1 cellular context compared by ENCODE assay signal in the genomic region with DNA sequence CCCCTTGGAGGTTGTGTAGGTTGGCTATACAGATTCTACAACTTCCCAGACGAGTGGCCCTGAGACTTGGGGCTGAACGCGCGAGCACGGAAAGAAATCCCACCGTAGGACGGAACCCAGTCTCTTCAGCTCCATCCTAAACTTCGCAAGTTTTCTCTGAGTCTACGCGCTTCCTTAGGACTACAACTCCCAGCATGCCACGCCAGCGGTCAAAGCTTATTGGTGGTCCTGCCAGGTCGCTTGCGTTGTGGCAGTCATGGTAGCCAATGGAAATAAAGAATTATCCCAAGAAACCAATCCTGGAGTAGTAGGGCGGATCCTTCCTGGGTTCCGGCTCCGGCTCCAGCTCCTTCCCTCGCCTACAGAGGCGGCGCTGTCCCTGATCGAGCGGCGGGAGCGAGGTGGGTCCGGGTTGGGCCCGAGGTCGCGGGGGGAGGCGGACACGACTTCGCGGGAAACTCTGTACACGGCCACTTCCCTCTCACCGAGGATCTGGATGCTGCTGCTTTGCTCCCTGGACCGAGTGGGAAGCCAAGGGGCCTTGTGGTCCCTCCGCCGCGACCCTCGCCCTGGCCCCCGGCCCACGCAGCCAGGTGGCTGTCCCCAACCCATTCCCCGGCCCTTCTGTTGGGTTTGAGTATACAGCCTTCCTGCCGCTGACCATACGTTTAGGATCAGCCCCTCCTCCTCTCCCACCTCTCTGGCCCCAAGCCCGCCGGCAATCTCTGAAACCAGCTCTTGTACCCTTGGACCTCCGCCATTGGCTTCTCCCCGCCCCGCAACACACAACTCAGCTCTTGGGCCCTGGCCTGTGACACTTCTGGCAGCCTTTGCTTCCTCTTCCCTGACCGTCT.
TF ChIP-seq lines count a peak whose summit lies in the region.

A gene with protein sequence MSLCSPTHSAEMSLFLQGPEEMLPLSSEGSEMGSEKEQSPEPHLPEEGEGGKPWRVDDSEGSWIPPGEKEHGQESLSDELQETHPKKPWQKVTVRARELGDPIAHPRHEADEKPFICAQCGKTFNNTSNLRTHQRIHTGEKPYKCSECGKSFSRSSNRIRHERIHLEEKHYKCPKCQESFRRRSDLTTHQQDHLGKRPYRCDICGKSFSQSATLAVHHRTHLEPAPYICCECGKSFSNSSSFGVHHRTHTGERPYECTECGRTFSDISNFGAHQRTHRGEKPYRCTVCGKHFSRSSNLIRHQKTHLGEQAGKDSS (plus strand): TSS at position 357 of the 854 bp plus-strand sequence. CDS start 3,046 bp downstream, outside the sequence.

TF ChIP-seq in HEK293, 187 proteins besides CTCF, POLR2A, EP300 and RAD21 (continued from another document and continues in another):
- TF ChIP-seq, protein P1, sequence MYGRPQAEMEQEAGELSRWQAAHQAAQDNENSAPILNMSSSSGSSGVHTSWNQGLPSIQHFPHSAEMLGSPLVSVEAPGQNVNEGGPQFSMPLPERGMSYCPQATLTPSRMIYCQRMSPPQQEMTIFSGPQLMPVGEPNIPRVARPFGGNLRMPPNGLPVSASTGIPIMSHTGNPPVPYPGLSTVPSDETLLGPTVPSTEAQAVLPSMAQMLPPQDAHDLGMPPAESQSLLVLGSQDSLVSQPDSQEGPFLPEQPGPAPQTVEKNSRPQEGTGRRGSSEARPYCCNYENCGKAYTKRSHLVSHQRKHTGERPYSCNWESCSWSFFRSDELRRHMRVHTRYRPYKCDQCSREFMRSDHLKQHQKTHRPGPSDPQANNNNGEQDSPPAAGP (tag by site-specific recombination; IDR thresholded peaks at IDR 0.05): peak; percentile 24; the same call in 1 of the 2 replicates
- TF ChIP-seq, protein P2, sequence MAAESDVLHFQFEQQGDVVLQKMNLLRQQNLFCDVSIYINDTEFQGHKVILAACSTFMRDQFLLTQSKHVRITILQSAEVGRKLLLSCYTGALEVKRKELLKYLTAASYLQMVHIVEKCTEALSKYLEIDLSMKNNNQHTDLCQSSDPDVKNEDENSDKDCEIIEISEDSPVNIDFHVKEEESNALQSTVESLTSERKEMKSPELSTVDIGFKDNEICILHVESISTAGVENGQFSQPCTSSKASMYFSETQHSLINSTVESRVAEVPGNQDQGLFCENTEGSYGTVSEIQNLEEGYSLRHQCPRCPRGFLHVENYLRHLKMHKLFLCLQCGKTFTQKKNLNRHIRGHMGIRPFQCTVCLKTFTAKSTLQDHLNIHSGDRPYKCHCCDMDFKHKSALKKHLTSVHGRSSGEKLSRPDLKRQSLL (tag by site-specific recombination; IDR thresholded peaks at IDR 0.05): peak; percentile 97
- TF ChIP-seq, protein P3, sequence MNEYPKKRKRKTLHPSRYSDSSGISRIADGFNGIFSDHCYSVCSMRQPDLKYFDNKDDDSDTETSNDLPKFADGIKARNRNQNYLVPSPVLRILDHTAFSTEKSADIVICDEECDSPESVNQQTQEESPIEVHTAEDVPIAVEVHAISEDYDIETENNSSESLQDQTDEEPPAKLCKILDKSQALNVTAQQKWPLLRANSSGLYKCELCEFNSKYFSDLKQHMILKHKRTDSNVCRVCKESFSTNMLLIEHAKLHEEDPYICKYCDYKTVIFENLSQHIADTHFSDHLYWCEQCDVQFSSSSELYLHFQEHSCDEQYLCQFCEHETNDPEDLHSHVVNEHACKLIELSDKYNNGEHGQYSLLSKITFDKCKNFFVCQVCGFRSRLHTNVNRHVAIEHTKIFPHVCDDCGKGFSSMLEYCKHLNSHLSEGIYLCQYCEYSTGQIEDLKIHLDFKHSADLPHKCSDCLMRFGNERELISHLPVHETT (tag by site-specific recombination; IDR thresholded peaks at IDR 0.05): no peak
- TF ChIP-seq KLF8 (tag by site-specific recombination; IDR thresholded peaks at IDR 0.05) (peak; percentile 51), SP3 (tag by site-specific recombination; IDR thresholded peaks at IDR 0.05) (peak; percentile 81), ZNF571 (tag by site-specific recombination; IDR thresholded peaks at IDR 0.05) (no peak), ZNF214 (tag by site-specific recombination; IDR thresholded peaks at IDR 0.05; ENCODE audit: borderline replicate concordance) (no peak), ZNF366 (tag by site-specific recombination; conservative IDR thresholded peaks at IDR 0.05) (no peak), ZNF394 (tag by site-specific recombination; IDR thresholded peaks at IDR 0.05; ENCODE audit: borderline replicate concordance) (no peak; the same call in 1 of the 2 replicates), OVOL3 (tag by site-specific recombination; IDR thresholded peaks at IDR 0.05) (no peak), SP2 (tag by site-specific recombination; IDR thresholded peaks at IDR 0.05) (peak; percentile 96), EGR2 (tag by site-specific recombination; IDR thresholded peaks at IDR 0.05; ENCODE audit: low read depth) (peak; percentile 60), ZNF426 (tag by site-specific recombination; IDR thresholded peaks at IDR 0.05) (no peak), ZNF174 (tag by site-specific recombination; IDR thresholded peaks at IDR 0.05) (no peak), ZNF223 (tag by site-specific recombination; IDR thresholded peaks at IDR 0.05) (no peak), ZBTB8A (tag by site-specific recombination; IDR thresholded peaks at IDR 0.05) (peak; percentile 23; the same call in 1 of the 2 replicates), ZNF416 (tag by site-specific recombination; IDR thresholded peaks at IDR 0.05) (no peak), ZNF48 (tag by site-specific recombination; IDR thresholded peaks at IDR 0.05) (no peak), ZNF391 (tag by site-specific recombination; IDR thresholded peaks at IDR 0.05; ENCODE audit: borderline replicate concordance, low read depth) (peak; percentile 67; the same call in 1 of the 2 replicates), ZFP69B (tag by site-specific recombination; IDR thresholded peaks at IDR 0.05) (peak; percentile 95)
- TF ChIP-seq, protein P4, sequence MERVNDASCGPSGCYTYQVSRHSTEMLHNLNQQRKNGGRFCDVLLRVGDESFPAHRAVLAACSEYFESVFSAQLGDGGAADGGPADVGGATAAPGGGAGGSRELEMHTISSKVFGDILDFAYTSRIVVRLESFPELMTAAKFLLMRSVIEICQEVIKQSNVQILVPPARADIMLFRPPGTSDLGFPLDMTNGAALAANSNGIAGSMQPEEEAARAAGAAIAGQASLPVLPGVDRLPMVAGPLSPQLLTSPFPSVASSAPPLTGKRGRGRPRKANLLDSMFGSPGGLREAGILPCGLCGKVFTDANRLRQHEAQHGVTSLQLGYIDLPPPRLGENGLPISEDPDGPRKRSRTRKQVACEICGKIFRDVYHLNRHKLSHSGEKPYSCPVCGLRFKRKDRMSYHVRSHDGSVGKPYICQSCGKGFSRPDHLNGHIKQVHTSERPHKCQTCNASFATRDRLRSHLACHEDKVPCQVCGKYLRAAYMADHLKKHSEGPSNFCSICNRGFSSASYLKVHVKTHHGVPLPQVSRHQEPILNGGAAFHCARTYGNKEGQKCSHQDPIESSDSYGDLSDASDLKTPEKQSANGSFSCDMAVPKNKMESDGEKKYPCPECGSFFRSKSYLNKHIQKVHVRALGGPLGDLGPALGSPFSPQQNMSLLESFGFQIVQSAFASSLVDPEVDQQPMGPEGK (tag by site-specific recombination; IDR thresholded peaks at IDR 0.05): peak; percentile 84
- TF ChIP-seq, protein P5, sequence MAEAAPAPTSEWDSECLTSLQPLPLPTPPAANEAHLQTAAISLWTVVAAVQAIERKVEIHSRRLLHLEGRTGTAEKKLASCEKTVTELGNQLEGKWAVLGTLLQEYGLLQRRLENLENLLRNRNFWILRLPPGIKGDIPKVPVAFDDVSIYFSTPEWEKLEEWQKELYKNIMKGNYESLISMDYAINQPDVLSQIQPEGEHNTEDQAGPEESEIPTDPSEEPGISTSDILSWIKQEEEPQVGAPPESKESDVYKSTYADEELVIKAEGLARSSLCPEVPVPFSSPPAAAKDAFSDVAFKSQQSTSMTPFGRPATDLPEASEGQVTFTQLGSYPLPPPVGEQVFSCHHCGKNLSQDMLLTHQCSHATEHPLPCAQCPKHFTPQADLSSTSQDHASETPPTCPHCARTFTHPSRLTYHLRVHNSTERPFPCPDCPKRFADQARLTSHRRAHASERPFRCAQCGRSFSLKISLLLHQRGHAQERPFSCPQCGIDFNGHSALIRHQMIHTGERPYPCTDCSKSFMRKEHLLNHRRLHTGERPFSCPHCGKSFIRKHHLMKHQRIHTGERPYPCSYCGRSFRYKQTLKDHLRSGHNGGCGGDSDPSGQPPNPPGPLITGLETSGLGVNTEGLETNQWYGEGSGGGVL (tag by site-specific recombination; IDR thresholded peaks at IDR 0.05): peak; percentile 29
- TF ChIP-seq, protein P6, sequence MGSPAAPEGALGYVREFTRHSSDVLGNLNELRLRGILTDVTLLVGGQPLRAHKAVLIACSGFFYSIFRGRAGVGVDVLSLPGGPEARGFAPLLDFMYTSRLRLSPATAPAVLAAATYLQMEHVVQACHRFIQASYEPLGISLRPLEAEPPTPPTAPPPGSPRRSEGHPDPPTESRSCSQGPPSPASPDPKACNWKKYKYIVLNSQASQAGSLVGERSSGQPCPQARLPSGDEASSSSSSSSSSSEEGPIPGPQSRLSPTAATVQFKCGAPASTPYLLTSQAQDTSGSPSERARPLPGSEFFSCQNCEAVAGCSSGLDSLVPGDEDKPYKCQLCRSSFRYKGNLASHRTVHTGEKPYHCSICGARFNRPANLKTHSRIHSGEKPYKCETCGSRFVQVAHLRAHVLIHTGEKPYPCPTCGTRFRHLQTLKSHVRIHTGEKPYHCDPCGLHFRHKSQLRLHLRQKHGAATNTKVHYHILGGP (tag by site-specific recombination; IDR thresholded peaks at IDR 0.05): no peak
- TF ChIP-seq, protein P7, sequence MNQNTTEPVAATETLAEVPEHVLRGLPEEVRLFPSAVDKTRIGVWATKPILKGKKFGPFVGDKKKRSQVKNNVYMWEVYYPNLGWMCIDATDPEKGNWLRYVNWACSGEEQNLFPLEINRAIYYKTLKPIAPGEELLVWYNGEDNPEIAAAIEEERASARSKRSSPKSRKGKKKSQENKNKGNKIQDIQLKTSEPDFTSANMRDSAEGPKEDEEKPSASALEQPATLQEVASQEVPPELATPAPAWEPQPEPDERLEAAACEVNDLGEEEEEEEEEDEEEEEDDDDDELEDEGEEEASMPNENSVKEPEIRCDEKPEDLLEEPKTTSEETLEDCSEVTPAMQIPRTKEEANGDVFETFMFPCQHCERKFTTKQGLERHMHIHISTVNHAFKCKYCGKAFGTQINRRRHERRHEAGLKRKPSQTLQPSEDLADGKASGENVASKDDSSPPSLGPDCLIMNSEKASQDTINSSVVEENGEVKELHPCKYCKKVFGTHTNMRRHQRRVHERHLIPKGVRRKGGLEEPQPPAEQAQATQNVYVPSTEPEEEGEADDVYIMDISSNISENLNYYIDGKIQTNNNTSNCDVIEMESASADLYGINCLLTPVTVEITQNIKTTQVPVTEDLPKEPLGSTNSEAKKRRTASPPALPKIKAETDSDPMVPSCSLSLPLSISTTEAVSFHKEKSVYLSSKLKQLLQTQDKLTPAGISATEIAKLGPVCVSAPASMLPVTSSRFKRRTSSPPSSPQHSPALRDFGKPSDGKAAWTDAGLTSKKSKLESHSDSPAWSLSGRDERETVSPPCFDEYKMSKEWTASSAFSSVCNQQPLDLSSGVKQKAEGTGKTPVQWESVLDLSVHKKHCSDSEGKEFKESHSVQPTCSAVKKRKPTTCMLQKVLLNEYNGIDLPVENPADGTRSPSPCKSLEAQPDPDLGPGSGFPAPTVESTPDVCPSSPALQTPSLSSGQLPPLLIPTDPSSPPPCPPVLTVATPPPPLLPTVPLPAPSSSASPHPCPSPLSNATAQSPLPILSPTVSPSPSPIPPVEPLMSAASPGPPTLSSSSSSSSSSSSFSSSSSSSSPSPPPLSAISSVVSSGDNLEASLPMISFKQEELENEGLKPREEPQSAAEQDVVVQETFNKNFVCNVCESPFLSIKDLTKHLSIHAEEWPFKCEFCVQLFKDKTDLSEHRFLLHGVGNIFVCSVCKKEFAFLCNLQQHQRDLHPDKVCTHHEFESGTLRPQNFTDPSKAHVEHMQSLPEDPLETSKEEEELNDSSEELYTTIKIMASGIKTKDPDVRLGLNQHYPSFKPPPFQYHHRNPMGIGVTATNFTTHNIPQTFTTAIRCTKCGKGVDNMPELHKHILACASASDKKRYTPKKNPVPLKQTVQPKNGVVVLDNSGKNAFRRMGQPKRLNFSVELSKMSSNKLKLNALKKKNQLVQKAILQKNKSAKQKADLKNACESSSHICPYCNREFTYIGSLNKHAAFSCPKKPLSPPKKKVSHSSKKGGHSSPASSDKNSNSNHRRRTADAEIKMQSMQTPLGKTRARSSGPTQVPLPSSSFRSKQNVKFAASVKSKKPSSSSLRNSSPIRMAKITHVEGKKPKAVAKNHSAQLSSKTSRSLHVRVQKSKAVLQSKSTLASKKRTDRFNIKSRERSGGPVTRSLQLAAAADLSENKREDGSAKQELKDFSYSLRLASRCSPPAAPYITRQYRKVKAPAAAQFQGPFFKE (tag by site-specific recombination; IDR thresholded peaks at IDR 0.05; ENCODE audit: borderline replicate concordance): no peak
- TF ChIP-seq, protein P8, sequence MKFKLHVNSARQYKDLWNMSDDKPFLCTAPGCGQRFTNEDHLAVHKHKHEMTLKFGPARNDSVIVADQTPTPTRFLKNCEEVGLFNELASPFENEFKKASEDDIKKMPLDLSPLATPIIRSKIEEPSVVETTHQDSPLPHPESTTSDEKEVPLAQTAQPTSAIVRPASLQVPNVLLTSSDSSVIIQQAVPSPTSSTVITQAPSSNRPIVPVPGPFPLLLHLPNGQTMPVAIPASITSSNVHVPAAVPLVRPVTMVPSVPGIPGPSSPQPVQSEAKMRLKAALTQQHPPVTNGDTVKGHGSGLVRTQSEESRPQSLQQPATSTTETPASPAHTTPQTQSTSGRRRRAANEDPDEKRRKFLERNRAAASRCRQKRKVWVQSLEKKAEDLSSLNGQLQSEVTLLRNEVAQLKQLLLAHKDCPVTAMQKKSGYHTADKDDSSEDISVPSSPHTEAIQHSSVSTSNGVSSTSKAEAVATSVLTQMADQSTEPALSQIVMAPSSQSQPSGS (tag by site-specific recombination; IDR thresholded peaks at IDR 0.05; ENCODE audit: low read depth): no peak
- TF ChIP-seq, protein P9, sequence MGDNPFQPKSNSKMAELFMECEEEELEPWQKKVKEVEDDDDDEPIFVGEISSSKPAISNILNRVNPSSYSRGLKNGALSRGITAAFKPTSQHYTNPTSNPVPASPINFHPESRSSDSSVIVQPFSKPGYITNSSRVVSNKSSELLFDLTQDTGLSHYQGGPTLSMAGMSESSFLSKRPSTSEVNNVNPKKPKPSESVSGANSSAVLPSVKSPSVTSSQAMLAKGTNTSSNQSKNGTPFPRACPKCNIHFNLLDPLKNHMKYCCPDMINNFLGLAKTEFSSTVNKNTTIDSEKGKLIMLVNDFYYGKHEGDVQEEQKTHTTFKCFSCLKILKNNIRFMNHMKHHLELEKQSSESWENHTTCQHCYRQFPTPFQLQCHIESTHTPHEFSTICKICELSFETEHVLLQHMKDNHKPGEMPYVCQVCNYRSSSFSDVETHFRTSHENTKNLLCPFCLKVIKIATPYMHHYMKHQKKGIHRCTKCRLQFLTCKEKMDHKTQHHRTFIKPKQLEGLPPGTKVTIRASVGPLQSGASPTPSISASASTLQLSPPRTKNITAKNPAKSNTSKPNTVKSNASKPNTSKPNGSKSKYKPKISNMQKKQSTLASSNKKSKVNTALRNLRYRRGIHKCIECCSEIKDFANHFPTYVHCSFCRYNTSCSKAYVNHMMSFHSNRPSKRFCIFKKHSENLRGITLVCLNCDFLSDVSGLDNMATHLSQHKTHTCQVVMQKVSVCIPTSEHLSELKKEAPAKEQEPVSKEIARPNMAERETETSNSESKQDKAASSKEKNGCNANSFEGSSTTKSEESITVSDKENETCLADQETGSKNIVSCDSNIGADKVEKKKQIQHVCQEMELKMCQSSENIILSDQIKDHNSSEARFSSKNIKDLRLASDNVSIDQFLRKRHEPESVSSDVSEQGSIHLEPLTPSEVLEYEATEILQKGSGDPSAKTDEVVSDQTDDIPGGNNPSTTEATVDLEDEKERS (tag by site-specific recombination; IDR thresholded peaks at IDR 0.05): no peak
